Comparison of ENCODE assay signal across 8 cellular contexts in genomic region chr6:2695464-2696095, GRCh38. TPM values are rescaled to one million over a fixed set of nuclear protein-coding genes. Genes with fewer than 3 reads are reported as not detected.
A peak's percentile ranks its signal among the peaks of the same experiment; 100 is the strongest.
DNase-seq lines count a peak whose midpoint lies in the region; ATAC-seq and TF ChIP-seq lines count a peak whose summit lies in the region.

No MANE protein-coding gene starts in this region.

- intact Hi-C loops in esophagus muscularis mucosa (cut with DNase I) = no loop called here
- intact Hi-C loops in posterior cingulate gyrus (cut with DNase I) = loop anchor here (5.0 kb wide), 1 partner anchor 1093 kb away; no protein-coding TSS in a partner anchor

- no peak for ATAC-seq in HG02970 (IDR thresholded peaks at IDR 0.05; ENCODE audit: low FRiP score, unreplicated experiment)

- TF ChIP-seq POLR2A in esophagus muscularis mucosa (IDR thresholded peaks at IDR 0.05; ENCODE audit: low read depth) = no peak

- DNase-seq in NCI-H2227 (lab: John Stamatoyannopoulos, UW; ENCODE audit: unreplicated experiment) (peak; percentile 17), NCI-H2227 treated with DMSO at 0.1 percent for 48 hours (lab: John Stamatoyannopoulos, UW) (no peak), esophagus muscularis mucosa (ENCODE audit: extremely low spot score) (no peak), smooth muscle cell (lab: John Stamatoyannopoulos, UW; ENCODE audit: unreplicated experiment) (no peak), posterior cingulate gyrus (no peak)
- no peak for DNase-seq in activated CD4-positive, alpha-beta T cell treated with anti-CD3 and anti-CD28 coated beads for 1 hour

- H3K4me3 ChIP-seq in OCI-LY1 (ENCODE audit: low read depth, low read length, poor library complexity, severe bottlenecking) (no peak overlapping the region), esophagus muscularis mucosa (no peak overlapping the region), smooth muscle cell (no peak overlapping the region)

- no peaks in the 10 kb centered on the region for H3K36me3 ChIP-seq in OCI-LY1 (ENCODE audit: insufficient read depth, low read length)
- no peaks in the 10 kb centered on the region for H3K36me3 ChIP-seq in esophagus muscularis mucosa
- no peaks in the 10 kb centered on the region for H3K36me3 ChIP-seq in smooth muscle cell (ENCODE audit: low read depth)

- 55% methylated on average over 5 of the region's 5 CpGs for WGBS in esophagus muscularis mucosa
- 80% methylated on average over 5 of the region's 5 CpGs for WGBS in smooth muscle cell (ENCODE audit: low lambda C conversion rate)

- H3K79me2 ChIP-seq in OCI-LY1 (ENCODE audit: insufficient read depth, low read length) (no peaks in the 10 kb centered on the region), smooth muscle cell (ENCODE audit: low read depth) (no peaks in the 10 kb centered on the region)

- H3K9me2 ChIP-seq in OCI-LY1 (ENCODE audit: low read depth, low read length) = no peaks in the 10 kb centered on the region

- H4K20me1 ChIP-seq in OCI-LY1 (ENCODE audit: insufficient read depth, low read length) (no peaks in the 10 kb centered on the region), smooth muscle cell (ENCODE audit: low read depth) (no peaks in the 10 kb centered on the region)

- H3F3A ChIP-seq in OCI-LY1 (ENCODE audit: insufficient read depth, low read length) = no peaks in the 10 kb centered on the region
- no peaks in the 10 kb centered on the region for H3F3A ChIP-seq in smooth muscle cell (ENCODE audit: low read depth)

- H3K27ac ChIP-seq in OCI-LY1 (ENCODE audit: low read depth, low read length, poor library complexity, severe bottlenecking) (no peak overlapping the region), esophagus muscularis mucosa (replicated peaks in 1 of 4) (no peak overlapping the region), smooth muscle cell (ENCODE audit: low read depth) (no peak overlapping the region)

- TF ChIP-seq CTCF in OCI-LY1 (IDR thresholded peaks at IDR 0.05; ENCODE audit: low read length) (peak; percentile 42; the same call in 1 of the 2 replicates), esophagus muscularis mucosa (IDR thresholded peaks at IDR 0.05) (peak; percentile 36 to 47 (median 38)), smooth muscle cell (IDR thresholded peaks at IDR 0.05; ENCODE audit: borderline replicate concordance, insufficient read depth, poor library complexity, severe bottlenecking) (peak; percentile 49)

- no peak overlapping the region for H3K9ac ChIP-seq in OCI-LY1 (ENCODE audit: low read length)
- no peak overlapping the region for H3K9ac ChIP-seq in smooth muscle cell (ENCODE audit: low read depth)

- no peaks in the 10 kb centered on the region; the same call in 1 of the 2 replicates for H3K27me3 ChIP-seq in OCI-LY1 (ENCODE audit: insufficient read depth, low read length)
- H3K27me3 ChIP-seq in esophagus muscularis mucosa = no peaks in the 10 kb centered on the region
- H3K27me3 ChIP-seq in smooth muscle cell (ENCODE audit: low read depth) = no peaks in the 10 kb centered on the region

- H3K9me3 ChIP-seq in OCI-LY1 (ENCODE audit: low read length) (no peaks in the 10 kb centered on the region), esophagus muscularis mucosa (no peaks in the 10 kb centered on the region), smooth muscle cell (replicated peaks; ENCODE audit: low read depth) (no peaks in the 10 kb centered on the region)

- H2AFZ ChIP-seq in OCI-LY1 (ENCODE audit: low read length) = no peak overlapping the region
- no peak overlapping the region for H2AFZ ChIP-seq in smooth muscle cell (ENCODE audit: low read depth)

- H3K4me2 ChIP-seq in OCI-LY1 (ENCODE audit: low read length) = no peak overlapping the region
- H3K4me2 ChIP-seq in smooth muscle cell = no peak overlapping the region

- TF ChIP-seq EP300 in esophagus muscularis mucosa (IDR thresholded peaks at IDR 0.05) = no peak

- H3K4me1 ChIP-seq in OCI-LY1 (ENCODE audit: insufficient read depth, low read length, severe bottlenecking) (no peaks in the 10 kb centered on the region), esophagus muscularis mucosa (no peaks in the 10 kb centered on the region), smooth muscle cell (ENCODE audit: low read depth) (no peaks in the 10 kb centered on the region)

RNA-seq across cellular contexts. Expression of gene MYLK4, which starts 55.1 kb away (rescaled TPM):
- total RNA-seq in esophagus muscularis mucosa = under 1 TPM; 0.33 to 0.45 (median 0.38) TPM
- 0.90 and 0.99 TPM in 2 replicates for total RNA-seq in smooth muscle cell
- 0.21 TPM in 1 of 2 replicates, not detected in the other for polyA plus RNA-seq in smooth muscle cell
